ENCODE assay signal across 8 cellular contexts in the genomic region with DNA sequence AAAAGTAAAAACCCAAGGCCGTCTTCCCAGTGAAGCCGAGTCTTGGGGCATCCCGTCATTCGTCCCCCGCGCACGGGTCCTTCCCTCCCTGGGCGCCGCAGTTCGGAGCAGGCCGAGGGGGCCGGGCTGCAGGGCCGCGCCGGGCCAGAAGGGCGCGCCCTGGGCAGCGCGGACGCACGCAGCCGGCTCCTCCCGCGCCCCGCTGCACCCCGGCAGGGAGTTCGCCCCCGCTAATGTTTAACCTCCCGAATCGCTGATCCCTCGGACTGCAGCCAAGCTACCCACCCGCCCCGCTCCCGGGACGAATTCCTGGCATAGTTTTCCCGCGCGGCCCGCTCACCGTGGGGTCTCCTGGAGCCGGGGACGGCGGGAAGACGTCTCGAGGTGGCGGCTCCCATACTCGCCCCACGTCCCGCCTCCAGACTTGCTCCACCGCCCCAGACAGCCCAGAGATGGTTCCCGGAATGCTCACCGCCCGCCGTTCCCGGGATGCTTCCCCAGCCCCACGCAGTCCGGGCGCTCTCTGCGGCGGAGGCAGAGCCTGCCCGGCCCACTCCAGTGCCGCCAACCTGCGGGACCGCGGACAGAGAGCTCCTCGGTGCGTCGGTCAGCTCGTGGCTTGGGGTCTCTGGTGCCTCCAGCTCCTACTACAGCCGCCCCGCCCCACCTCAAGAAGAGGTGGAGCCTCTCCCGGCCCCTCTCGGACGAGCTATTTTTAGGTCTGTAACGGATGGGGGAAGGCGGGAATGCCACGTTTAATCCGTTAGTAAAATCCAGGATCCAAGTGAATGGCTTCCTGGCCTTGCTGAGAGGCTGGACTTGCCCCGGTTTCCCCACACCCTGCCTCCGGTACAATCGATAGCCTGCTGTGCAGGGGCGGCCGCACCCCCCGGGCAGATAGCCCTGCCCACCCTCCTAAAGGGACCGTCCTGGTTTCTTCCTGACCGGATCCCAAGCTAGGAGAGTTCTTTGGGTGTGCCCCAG. TPM values are rescaled to one million over a fixed set of nuclear protein-coding genes. Genes with fewer than 3 reads are reported as not detected.
DNase-seq lines count a peak whose midpoint lies in the region; ATAC-seq and TF ChIP-seq lines count a peak whose summit lies in the region.

A gene with protein sequence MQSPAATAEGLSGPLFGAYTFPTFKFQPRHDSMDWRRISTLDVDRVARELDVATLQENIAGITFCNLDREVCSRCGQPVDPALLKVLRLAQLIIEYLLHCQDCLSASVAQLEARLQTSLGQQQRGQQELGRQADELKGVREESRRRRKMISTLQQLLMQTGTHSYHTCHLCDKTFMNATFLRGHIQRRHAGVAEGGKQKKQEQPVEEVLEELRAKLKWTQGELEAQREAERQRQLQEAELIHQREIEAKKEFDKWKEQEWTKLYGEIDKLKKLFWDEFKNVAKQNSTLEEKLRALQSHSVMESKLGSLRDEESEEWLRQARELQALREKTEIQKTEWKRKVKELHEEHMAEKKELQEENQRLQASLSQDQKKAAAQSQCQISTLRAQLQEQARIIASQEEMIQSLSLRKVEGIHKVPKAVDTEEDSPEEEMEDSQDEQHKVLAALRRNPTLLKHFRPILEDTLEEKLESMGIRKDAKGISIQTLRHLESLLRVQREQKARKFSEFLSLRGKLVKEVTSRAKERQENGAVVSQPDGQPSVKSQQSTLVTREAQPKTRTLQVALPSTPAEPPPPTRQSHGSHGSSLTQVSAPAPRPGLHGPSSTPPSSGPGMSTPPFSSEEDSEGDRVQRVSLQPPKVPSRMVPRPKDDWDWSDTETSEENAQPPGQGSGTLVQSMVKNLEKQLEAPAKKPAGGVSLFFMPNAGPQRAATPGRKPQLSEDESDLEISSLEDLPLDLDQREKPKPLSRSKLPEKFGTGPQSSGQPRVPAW (minus strand): TSS at position 621 of the 984 bp plus-strand sequence. CDS start 11,637 bp downstream, outside the sequence.

- peak within 1 kb of the TSS; percentile 91 to 94 for H3K4me3 Mint-ChIP-seq in CD14-positive monocyte

- H3K4me1 ChIP-seq in neuronal stem cell (ENCODE audit: control insufficient read depth in 2 of 2, insufficient read depth in 1 of 2, low read depth in 1 of 2, low read length in 2 of 2), result peaks cover 11 to 12% of the 10 kb centered on the region in 2 donors

- H3K27ac Mint-ChIP-seq in CD14-positive monocyte, result peak within 1 kb of the TSS in 6 of 7 donors; percentile 58 to 83 (median 72)
- H3K27ac Mint-ChIP-seq in activated naive CD4-positive, alpha-beta T cell treated with anti-CD3 and anti-CD28 coated beads, Interleukin-2, amount 50 U/mL, for 72 hours, result no peak within 1 kb of the TSS

- peak within 1 kb of the TSS; percentile 100 for H2AFZ ChIP-seq in neuronal stem cell (ENCODE audit: low read length)

- intact Hi-C loops in CD14-positive monocyte (cut with micrococcal nuclease), result loop anchor here in 1 of 2 donors (5.0 kb wide), 1 partner anchor 48 kb away; no protein-coding TSS in a partner anchor

- no peak within 1 kb of the TSS for H2BK12ac ChIP-seq in neuronal stem cell (ENCODE audit: low read length)

- peak within 1 kb of the TSS; percentile 98 for H3K14ac ChIP-seq in neuronal stem cell (ENCODE audit: low read length)

- H3K4me2 ChIP-seq in neuronal stem cell (ENCODE audit: insufficient read depth, low read length, poor library complexity, severe bottlenecking), result peak within 1 kb of the TSS; percentile 83

- peak within 1 kb of the TSS; percentile 94 to 98 for H3K4me3 ChIP-seq in neuronal stem cell (ENCODE audit: low read length in 2 of 2)

- peaks cover 3 to 22% of the 10 kb centered on the region in 2 donors for H3K36me3 ChIP-seq in neuronal stem cell (replicated peaks in 1 of 2; ENCODE audit: control insufficient read depth in 2 of 2, insufficient read depth in 2 of 2, low read length in 2 of 2)

- H3K9ac ChIP-seq in neuronal stem cell (ENCODE audit: low read depth, low read length, poor library complexity), result peak within 1 kb of the TSS; percentile 96

- H2AK5ac ChIP-seq in neuronal stem cell (ENCODE audit: low read depth, low read length), result no peak within 1 kb of the TSS

- no CpG with 5 or more reads among the region's 86 CpGs for WGBS in neuronal stem cell (ENCODE audit: extremely low coverage in 2 of 2, insufficient read length in 2 of 2, insufficient replicate concordance in 1 of 2), 2 donors

- no peak within 1 kb of the TSS for H3K4ac ChIP-seq in neuronal stem cell (ENCODE audit: low read length)

- H3K9me3 ChIP-seq in neuronal stem cell (replicated peaks in 1 of 2; ENCODE audit: control insufficient read depth in 2 of 2, insufficient read depth in 1 of 2, low read depth in 1 of 2, low read length in 2 of 2), result peaks cover 0 to 5% of the 10 kb centered on the region in 2 donors

- peak within 1 kb of the TSS; percentile 89 for H3K27ac ChIP-seq in neuronal stem cell (replicated peaks; ENCODE audit: low read length)

- peaks cover 3% of the 10 kb centered on the region for H3K79me1 ChIP-seq in neuronal stem cell (ENCODE audit: low read depth, low read length)

- H3K18ac ChIP-seq in neuronal stem cell (ENCODE audit: low read length), result peak within 1 kb of the TSS; percentile 99

- ATAC-seq in GM19324 (IDR thresholded peaks at IDR 0.05; ENCODE audit: low FRiP score, unreplicated experiment) (peak; percentile 93), HG03439 (IDR thresholded peaks at IDR 0.05; ENCODE audit: unreplicated experiment) (peak; percentile 79)
- ATAC-seq in activated naive CD4-positive, alpha-beta T cell treated with anti-CD3 and anti-CD28 coated beads, Interleukin-2, amount 50 U/mL, for 72 hours, result peak; percentile 87 to 90

- peak within 1 kb of the TSS; percentile 84 for H2BK5ac ChIP-seq in neuronal stem cell (ENCODE audit: low read length)

- DNase-seq in CD14-positive monocyte (ENCODE audit: low spot score) (no peak), NOMO-1 (lab: John Stamatoyannopoulos, UW; ENCODE audit: unreplicated experiment in 2 of 2) (peak; percentile 62 to 71), glomerular visceral epithelial cell (ENCODE audit: extremely low spot score) (peak; percentile 87), neuronal stem cell (ENCODE audit: low spot score) (peak; percentile 76), epidermal melanocyte (ENCODE audit: insufficient read length, low spot score) (no peak)
- DNase-seq in activated naive CD4-positive, alpha-beta T cell treated with anti-CD3 and anti-CD28 coated beads, Interleukin-2, amount 50 U/mL, for 72 hours (ENCODE audit: low spot score in 2 of 2), result peak in 1 of 2 donors; percentile 53

- H3K36me3 Mint-ChIP-seq in CD14-positive monocyte, result peaks cover 0 to 3% of the 10 kb centered on the region in 2 donors
- no peaks in the 10 kb centered on the region for H3K36me3 Mint-ChIP-seq in activated naive CD4-positive, alpha-beta T cell treated with anti-CD3 and anti-CD28 coated beads, Interleukin-2, amount 50 U/mL, for 72 hours

- peak; percentile 82 for TF ChIP-seq CTCF in CD14-positive monocyte (IDR thresholded peaks at IDR 0.05)

- H4K91ac ChIP-seq in neuronal stem cell (ENCODE audit: low read depth, low read length, poor library complexity), result no peak within 1 kb of the TSS

- no peaks in the 10 kb centered on the region for H3K27me3 ChIP-seq in neuronal stem cell (ENCODE audit: control insufficient read depth in 3 of 3, insufficient read depth in 3 of 3, low read depth in 1 of 3, low read length in 3 of 3)

- peak within 1 kb of the TSS; percentile 35 for H2BK120ac ChIP-seq in neuronal stem cell (ENCODE audit: low read depth, low read length)

- H4K8ac ChIP-seq in neuronal stem cell (ENCODE audit: low read depth, low read length), result no peak within 1 kb of the TSS

- peaks cover 28% of the 10 kb centered on the region for H3K4me1 Mint-ChIP-seq in CD14-positive monocyte

- H3K27me3 Mint-ChIP-seq in CD14-positive monocyte (ENCODE audit: low read depth in 3 of 3), result peaks cover 0 to 1% (median 1%) of the 10 kb centered on the region in 3 donors

- H3K9me3 Mint-ChIP-seq in CD14-positive monocyte, result peaks cover 0 to 2% (median 0%) of the 10 kb centered on the region in 7 donors
- H3K9me3 Mint-ChIP-seq in activated naive CD4-positive, alpha-beta T cell treated with anti-CD3 and anti-CD28 coated beads, Interleukin-2, amount 50 U/mL, for 72 hours, result no peaks in the 10 kb centered on the region

- peak within 1 kb of the TSS; percentile 39 for H2BK15ac ChIP-seq in neuronal stem cell (ENCODE audit: low read length)

- peak within 1 kb of the TSS; percentile 86 for H3K23ac ChIP-seq in neuronal stem cell (ENCODE audit: low read depth, low read length, poor library complexity)

RNA-seq across cellular contexts. Expression of the gene that starts here (rescaled TPM):
- under 1 TPM; 0.50 to 0.52 TPM for polyA plus RNA-seq in CD14-positive monocyte
- total RNA-seq in activated naive CD4-positive, alpha-beta T cell treated with anti-CD3 and anti-CD28 coated beads, Interleukin-2, amount 50 U/mL, for 72 hours, result not detected
- 6.1 TPM for polyA plus RNA-seq in neuronal stem cell (2013, experiment 1 of 2)
- 7.5 TPM for polyA plus RNA-seq in neuronal stem cell (2013, experiment 2 of 2)

Comparison
In these comparisons a context has a peak if more than half of its experiments do, and no peak if none do; other contexts are left out.
1. Peak in ATAC-seq in activated naive CD4-positive, alpha-beta T cell treated with anti-CD3 and anti-CD28 coated beads, Interleukin-2, amount 50 U/mL, for 72 hours; RNA of the gene not detected or under 1 TPM.
2. DNase-seq: peak in NOMO-1 (2 of 2), glomerular visceral epithelial cell (single experiment) and neuronal stem cell (single experiment); none in CD14-positive monocyte (single experiment) and epidermal melanocyte (single experiment).
3. H3K27ac Mint-ChIP-seq: peak in CD14-positive monocyte (6 of 7); none in activated naive CD4-positive, alpha-beta T cell treated with anti-CD3 and anti-CD28 coated beads, Interleukin-2, amount 50 U/mL, for 72 hours (0 of 2).
4. Peak in every context shown above with its lines, with median percentiles within 50 percentile points of each other: ATAC-seq.